Comparison of ENCODE assay signal across 8 cellular contexts in genomic region chr14:96039633-96040311, GRCh38. TPM values are rescaled to one million over a fixed set of nuclear protein-coding genes. Genes with fewer than 3 reads are reported as not detected.
DNase-seq lines count a peak whose midpoint lies in the region; ATAC-seq, FAIRE-seq and TF ChIP-seq lines count a peak whose summit lies in the region.

No MANE protein-coding gene starts in this region.

- H3K36me3 Mint-ChIP-seq in activated T-cell treated with anti-CD3 and anti-CD28 coated beads, Interleukin-2, amount 50 U/mL, for 4 hours (ENCODE audit: insufficient read depth): no peaks in the 10 kb centered on the region

- no peak for TF ChIP-seq POLR2A in GM12891 (IDR thresholded peaks at IDR 0.05; ENCODE audit: low read depth, low read length)

- H3K4me1 Mint-ChIP-seq in activated T-cell treated with anti-CD3 and anti-CD28 coated beads, Interleukin-2, amount 50 U/mL, for 4 hours (ENCODE audit: low read depth): peaks cover 16% of the 10 kb centered on the region

- H3K4me3 Mint-ChIP-seq in activated T-cell treated with anti-CD3 and anti-CD28 coated beads, Interleukin-2, amount 50 U/mL, for 4 hours: peak overlapping the region; percentile 77

- H3K27me3 Mint-ChIP-seq in activated T-cell treated with anti-CD3 and anti-CD28 coated beads, Interleukin-2, amount 50 U/mL, for 4 hours (ENCODE audit: low read depth): peaks cover 55% of the 10 kb centered on the region

- FAIRE-seq in GM12891 (lab: Jason Lieb, UNC): no peak

- DNase-seq in D341Med (ENCODE audit: low spot score) (peak; percentile 74), germinal center (ENCODE audit: low spot score) (peak; percentile 11), occipital lobe (lab: John Stamatoyannopoulos, UW) (peak; percentile 32), DMS114 treated with DMSO at 0.1 percent for 48 hours (lab: John Stamatoyannopoulos, UW; ENCODE audit: unreplicated experiment) (no peak), GM12891 (ENCODE audit: insufficient read length, low spot score) (no peak)
- DNase-seq in Jurkat, Clone E6-1 (ENCODE audit: low read depth, low spot score): no peak
- no peak for DNase-seq in activated T-cell treated with anti-CD3 and anti-CD28 coated beads, Interleukin-2, amount 50 U/mL, for 4 hours

- H3K9me3 Mint-ChIP-seq in activated T-cell treated with anti-CD3 and anti-CD28 coated beads, Interleukin-2, amount 50 U/mL, for 4 hours: no peaks in the 10 kb centered on the region

- ATAC-seq in activated T-cell treated with anti-CD3 and anti-CD28 coated beads, Interleukin-2, amount 50 U/mL, for 4 hours: peak; percentile 42 to 44
- no peak for ATAC-seq in GM21576 (IDR thresholded peaks at IDR 0.05; ENCODE audit: unreplicated experiment)

- H3K4me3 ChIP-seq in Jurkat, Clone E6-1 (ENCODE audit: low read length): peak overlapping the region; percentile 53

TF ChIP-seq in GM12891, 5 proteins besides CTCF, POLR2A, EP300 and RAD21:
- no peak for TF ChIP-seq POU2F2 (IDR thresholded peaks at IDR 0.05; ENCODE audit: low read depth, low read length)
- no peak for TF ChIP-seq TAF1 (IDR thresholded peaks at IDR 0.05; ENCODE audit: low read depth, low read length)
- TF ChIP-seq POLR2AphosphoS5 (IDR thresholded peaks at IDR 0.05; ENCODE audit: low read depth, low read length): no peak
- TF ChIP-seq SPI1 (IDR thresholded peaks at IDR 0.05; ENCODE audit: low read depth, low read length): no peak
- TF ChIP-seq PAX5 (IDR thresholded peaks at IDR 0.05; ENCODE audit: insufficient read depth, low read length, severe bottlenecking): no peak
TF ChIP-seq in GM12891: peak in this region for 0.

RNA-seq across cellular contexts. Expression of gene C14orf132, which starts 0.6 kb away (rescaled TPM):
- 8.5 TPM for polyA plus RNA-seq in Jurkat, Clone E6-1 (2012; ENCODE audit: insufficient read depth, insufficient read length)
- under 1 TPM; 0.38 to 0.61 (median 0.43) TPM for total RNA-seq in activated T-cell treated with anti-CD3 and anti-CD28 coated beads, Interleukin-2, amount 50 U/mL, for 4 hours
- total RNA-seq in occipital lobe: 72.5 TPM
- polyA plus RNA-seq in GM12891 (2012; ENCODE audit: low read depth, missing spikeins): 0.03 TPM

Comparison
In these comparisons a context has a peak if more than half of its experiments do, and no peak if none do; other contexts are left out.
1. DNase-seq: peak in D341Med (single experiment), germinal center (single experiment) and occipital lobe (single experiment); none in Jurkat, Clone E6-1 (single experiment), activated T-cell treated with anti-CD3 and anti-CD28 coated beads, Interleukin-2, amount 50 U/mL, for 4 hours (single experiment), DMS114 treated with DMSO at 0.1 percent for 48 hours (single experiment) and GM12891 (single experiment).
2. RNA of gene C14orf132, which starts 0.6 kb away (total RNA-seq): 72.5 TPM in occipital lobe (single experiment); 0.38 to 0.61 TPM in activated T-cell treated with anti-CD3 and anti-CD28 coated beads, Interleukin-2, amount 50 U/mL, for 4 hours; every median in the first group is over 10 times any median in the second.